ENCODE assay signal across 8 cellular contexts in genomic region chr10:114239117-114239993, GRCh38. TPM values are rescaled to one million over a fixed set of nuclear protein-coding genes. Genes with fewer than 3 reads are reported as not detected.
DNase-seq lines count a peak whose midpoint lies in the region; ATAC-seq and TF ChIP-seq lines count a peak whose summit lies in the region.

Gene VWA2 (plus strand): TSS chr10:114239254. CDS start chr10:114248714, 9,460 bp downstream.

- no peak for TF ChIP-seq CTCF in Calu3 (IDR thresholded peaks at IDR 0.05; ENCODE audit: unreplicated experiment)

- peak within 1 kb of the TSS; percentile 68 for H3K4me3 Mint-ChIP-seq in Calu3 (ENCODE audit: low read depth, unreplicated experiment)
- peak within 1 kb of the TSS in 3 of 4 donors; percentile 50 to 77 (median 63) for H3K4me3 Mint-ChIP-seq in IgD-negative memory B cell

- peaks cover 33% of the 10 kb centered on the region for H3K27me3 Mint-ChIP-seq in Calu3 (ENCODE audit: unreplicated experiment)
- H3K27me3 Mint-ChIP-seq in IgD-negative memory B cell = peaks cover 35% of the 10 kb centered on the region

- H3K4me1 Mint-ChIP-seq in Calu3 (ENCODE audit: low read depth, unreplicated experiment) = peaks cover 17% of the 10 kb centered on the region
- peaks cover 2 to 6% (median 4%) of the 10 kb centered on the region in 3 donors for H3K4me1 Mint-ChIP-seq in IgD-negative memory B cell

- BruUV-seq in Calu3 (replicated peaks; lab: Mats Ljungman, UMichigan) = no TSS peak

- H3K27ac Mint-ChIP-seq in Calu3 (ENCODE audit: unreplicated experiment) (no peak within 1 kb of the TSS), IgD-negative memory B cell (no peak within 1 kb of the TSS)

- H3K9ac ChIP-seq in iPS-18a (ENCODE audit: low read length) = peak within 1 kb of the TSS; percentile 30

- H3K9me3 ChIP-seq in iPS-18a (ENCODE audit: control insufficient read depth, low read depth, low read length) = no peaks in the 10 kb centered on the region

- H3K4me3 ChIP-seq in iPS-18a (ENCODE audit: low read length) = peak within 1 kb of the TSS; percentile 56

- ATAC-seq in GM19467 (IDR thresholded peaks at IDR 0.05; ENCODE audit: unreplicated experiment) = no peak

- DNase-seq in Calu3 = peak; percentile 68
- peak; percentile 75 for DNase-seq in activated CD8-positive, alpha-beta memory T cell treated with anti-CD3 and anti-CD28 coated beads, Interleukin-2, amount 50 U/mL, for 48 hours
- peak; percentile 7 to 11 for DNase-seq in stimulated activated CD4-positive, alpha-beta T cell treated with anti-CD3 and anti-CD28 coated beads, Interleukin-1b, Interleukin-23, amount 100 ng/mL, for 4 hours (ENCODE audit: low read depth in 2 of 2)
- no peak for DNase-seq in NK-92 treated with Interleukin-12 subunit alpha and Interleukin-12 subunit beta, amount 100 ng/mL, for 24 hours (lab: John Stamatoyannopoulos, UW)
- DNase-seq in NCI-H187 (lab: John Stamatoyannopoulos, UW) = no peak

- no peak within 1 kb of the TSS for H3K27ac ChIP-seq in iPS-18a (ENCODE audit: low read length)

- H3K27me3 ChIP-seq in iPS-18a (ENCODE audit: control insufficient read depth, insufficient read depth, low read length) = peaks cover 45% of the 10 kb centered on the region

- intact Hi-C loops in Calu3 (cut with micrococcal nuclease; ENCODE audit: unreplicated experiment) = no loop called here

- H3K36me3 ChIP-seq in iPS-18a (ENCODE audit: control insufficient read depth, low read depth, low read length) = no peaks in the 10 kb centered on the region

- CTCF ChIA-PET in Calu3 (lab: Charles Lee) = interaction anchor here (1.6 kb wide), 1 partner anchor 51 kb away, joined by 5 read pairs; no protein-coding TSS in a partner anchor

- H3K36me3 Mint-ChIP-seq in Calu3 (ENCODE audit: insufficient read depth, unreplicated experiment) (peaks cover 7% of the 10 kb centered on the region), IgD-negative memory B cell (peaks cover 2% of the 10 kb centered on the region)

- H3K4me1 ChIP-seq in iPS-18a (ENCODE audit: control insufficient read depth, low read depth, low read length) = peaks cover 4% of the 10 kb centered on the region

- H3K9me3 Mint-ChIP-seq in Calu3 (ENCODE audit: low read depth, unreplicated experiment) (no peaks in the 10 kb centered on the region), IgD-negative memory B cell (no peaks in the 10 kb centered on the region)

RNA-seq across cellular contexts. Expression of gene VWA2, which starts in this region (rescaled TPM):
- 4.2 and 5.8 TPM in 2 replicates for total RNA-seq in Calu3 (2022)
- polyA plus RNA-seq in IgD-negative memory B cell = not detected

Comparison
In these comparisons a context has a peak if more than half of its experiments do, and no peak if none do; other contexts are left out.
1. DNase-seq: peak in Calu3 (single experiment), activated CD8-positive, alpha-beta memory T cell treated with anti-CD3 and anti-CD28 coated beads, Interleukin-2, amount 50 U/mL, for 48 hours (single experiment) and stimulated activated CD4-positive, alpha-beta T cell treated with anti-CD3 and anti-CD28 coated beads, Interleukin-1b, Interleukin-23, amount 100 ng/mL, for 4 hours (2 of 2); none in NK-92 treated with Interleukin-12 subunit alpha and Interleukin-12 subunit beta, amount 100 ng/mL, for 24 hours (single experiment) and NCI-H187 (0 of 2).